ENCODE assay signal across 20 cellular contexts in genomic region chr6:29759457-29759856, GRCh38. TPM values are rescaled to one million over a fixed set of nuclear protein-coding genes. Genes with fewer than 3 reads are reported as not detected.
DNase-seq lines count a peak whose midpoint lies in the region; ATAC-seq and TF ChIP-seq lines count a peak whose summit lies in the region.
"Had no signal": no experiment of that assay in that cellular context is flagged by ENCODE, and none has a peak within 500 bp of the region (broad histone marks: within the 10 kb centered on the region; RNA-seq: fewer than 3 reads in every experiment).

No MANE protein-coding gene starts in this region.

- H3K4me3 Mint-ChIP-seq in activated T-helper 2 cell treated with anti-CD3 and anti-CD28 coated beads, Interferon-gamma antibody, Interleukin-2, Interleukin-4, amounts not matched to agents 10 μg/mL and 5 μg/mL and 100 μg/mL, durations not matched to agents 14 hours and 24 hours and 36 hours (ENCODE audit: low read depth), result no peak overlapping the region
- H3K4me3 Mint-ChIP-seq in activated CD4-positive, alpha-beta memory T cell treated with anti-CD3 and anti-CD28 coated beads, Interleukin-2, amount 10 ng/mL, durations not matched to agents 7 days and 5 days, result no peak overlapping the region
- H3K4me3 Mint-ChIP-seq: activated naive CD8-positive, alpha-beta T cell; nephron had no signal

- POLR2A ChIA-PET in activated CD4-positive, alpha-beta memory T cell treated with anti-CD3 and anti-CD28 coated beads, Interleukin-2, amount 10 ng/mL, durations not matched to agents 7 days and 5 days (lab: Charles Lee), result no interaction called here

- H3K27me3 ChIP-seq in right lobe of liver, result no peaks in the 10 kb centered on the region
- H3K27me3 ChIP-seq: Peyer's patch, thyroid gland had no signal

- no peaks in the 10 kb centered on the region for H3K9me3 ChIP-seq in right lobe of liver
- H3K9me3 ChIP-seq: BE2C, esophagus muscularis mucosa, Peyer's patch, psoas muscle, thyroid gland had no signal

- peak in 3 of 4 donors; percentile 44 to 56 (median 47) for ATAC-seq in right lobe of liver
- ATAC-seq: psoas muscle had no signal

- H3K36me3 ChIP-seq in right lobe of liver, result no peaks in the 10 kb centered on the region
- H3K36me3 ChIP-seq: BE2C, brain microvascular endothelial cell, esophagus muscularis mucosa, Peyer's patch, thyroid gland had no signal

- DNase-seq in NCI-H1417 (lab: John Stamatoyannopoulos, UW) (peak in 2 of 3 experiments; percentile 15 to 55), NCI-H1417 treated with DMSO at 0.1 percent for 48 hours (lab: John Stamatoyannopoulos, UW) (no peak), HT-29 (ENCODE audit: low spot score) (peak; percentile 29), right lobe of liver (peak in 1 of 3 donors; percentile 16), kidney tubule cell (ENCODE audit: low spot score) (no peak), foreskin fibroblast (no peak)
- DNase-seq in activated T-helper 2 cell treated with anti-CD3 and anti-CD28 coated beads, Interferon-gamma antibody, Interleukin-2, Interleukin-4, amounts not matched to agents 10 μg/mL and 5 μg/mL and 100 μg/mL, durations not matched to agents 14 hours and 24 hours and 36 hours (ENCODE audit: low spot score), result peak; percentile 2
- DNase-seq in activated CD4-positive, alpha-beta memory T cell treated with anti-CD3 and anti-CD28 coated beads, Interleukin-2, amount 10 ng/mL, durations not matched to agents 7 days and 5 days, result no peak
- DNase-seq: activated T-cell treated with anti-CD3 and anti-CD28 coated beads, Interleukin-2, amount 50 U/mL, for 1 hour; BE2C; brain microvascular endothelial cell; NCI-H1694; NCI-H774; Peyer's patch; psoas muscle; thyroid gland had no signal

- CTCF ChIA-PET in activated CD4-positive, alpha-beta memory T cell treated with anti-CD3 and anti-CD28 coated beads, Interleukin-2, amount 10 ng/mL, durations not matched to agents 7 days and 5 days (lab: Charles Lee), result interaction anchor here (0.6 to 1.5 kb wide), 3 partner anchors 109 to 855 kb away, joined by 3 to 5 read pairs (median 3); no protein-coding TSS in a partner anchor

- WGBS in right lobe of liver (ENCODE audit: insufficient coverage, low coverage, low lambda C conversion rate, missing lambda C conversion rate), result 71% methylated on average over 2 of the region's 5 CpGs

- H3K4me1 Mint-ChIP-seq in activated T-helper 2 cell treated with anti-CD3 and anti-CD28 coated beads, Interferon-gamma antibody, Interleukin-2, Interleukin-4, amounts not matched to agents 10 μg/mL and 5 μg/mL and 100 μg/mL, durations not matched to agents 14 hours and 24 hours and 36 hours (ENCODE audit: low read depth), result peaks cover 10% of the 10 kb centered on the region
- H3K4me1 Mint-ChIP-seq in activated CD4-positive, alpha-beta memory T cell treated with anti-CD3 and anti-CD28 coated beads, Interleukin-2, amount 10 ng/mL, durations not matched to agents 7 days and 5 days, result peaks cover 32% of the 10 kb centered on the region

- no peaks in the 10 kb centered on the region for H3K9me3 Mint-ChIP-seq in activated T-helper 2 cell treated with anti-CD3 and anti-CD28 coated beads, Interferon-gamma antibody, Interleukin-2, Interleukin-4, amounts not matched to agents 10 μg/mL and 5 μg/mL and 100 μg/mL, durations not matched to agents 14 hours and 24 hours and 36 hours
- no peaks in the 10 kb centered on the region for H3K9me3 Mint-ChIP-seq in activated CD4-positive, alpha-beta memory T cell treated with anti-CD3 and anti-CD28 coated beads, Interleukin-2, amount 10 ng/mL, durations not matched to agents 7 days and 5 days
- H3K9me3 Mint-ChIP-seq: nephron had no signal

- TF ChIP-seq POLR2A in right lobe of liver (IDR thresholded peaks at IDR 0.05), result no peak

- H3K27me3 Mint-ChIP-seq in activated T-helper 2 cell treated with anti-CD3 and anti-CD28 coated beads, Interferon-gamma antibody, Interleukin-2, Interleukin-4, amounts not matched to agents 10 μg/mL and 5 μg/mL and 100 μg/mL, durations not matched to agents 14 hours and 24 hours and 36 hours (ENCODE audit: low read depth), result no peaks in the 10 kb centered on the region
- H3K27me3 Mint-ChIP-seq in activated CD4-positive, alpha-beta memory T cell treated with anti-CD3 and anti-CD28 coated beads, Interleukin-2, amount 10 ng/mL, durations not matched to agents 7 days and 5 days, result peaks cover 18% of the 10 kb centered on the region

- intact Hi-C loops in activated T-helper 2 cell treated with anti-CD3 and anti-CD28 coated beads, Interferon-gamma antibody, Interleukin-2, Interleukin-4, amounts not matched to agents 10 μg/mL and 5 μg/mL and 100 μg/mL, durations not matched to agents 14 hours and 24 hours and 36 hours (cut with micrococcal nuclease), result no loop called here
- intact Hi-C loops in right lobe of liver (cut with DNase I), result no loop called here

- H3K4me3 ChIP-seq in right lobe of liver (no peak overlapping the region), foreskin fibroblast (ENCODE audit: low read depth in 1 of 2, low read length in 2 of 2) (no peak overlapping the region)
- H3K4me3 ChIP-seq: esophagus muscularis mucosa, Peyer's patch, psoas muscle, thyroid gland had no signal

- no peak for TF ChIP-seq CTCF in right lobe of liver (IDR thresholded peaks at IDR 0.05)
- TF ChIP-seq CTCF in foreskin fibroblast (IDR thresholded peaks at IDR 0.05; ENCODE audit: low read depth, low read length), result no peak

- H3K27ac ChIP-seq in right lobe of liver, result peak overlapping the region in 1 of 3 donors; percentile 4
- H3K27ac ChIP-seq: 22Rv1, brain microvascular endothelial cell, esophagus muscularis mucosa, Peyer's patch, psoas muscle, thyroid gland had no signal

- no peaks in the 10 kb centered on the region for H3K4me1 ChIP-seq in right lobe of liver
- H3K4me1 ChIP-seq: BE2C, esophagus muscularis mucosa, Peyer's patch, thyroid gland had no signal

- no peak overlapping the region for H3K27ac Mint-ChIP-seq in activated T-helper 2 cell treated with anti-CD3 and anti-CD28 coated beads, Interferon-gamma antibody, Interleukin-2, Interleukin-4, amounts not matched to agents 10 μg/mL and 5 μg/mL and 100 μg/mL, durations not matched to agents 14 hours and 24 hours and 36 hours
- no peak overlapping the region for H3K27ac Mint-ChIP-seq in activated CD4-positive, alpha-beta memory T cell treated with anti-CD3 and anti-CD28 coated beads, Interleukin-2, amount 10 ng/mL, durations not matched to agents 7 days and 5 days
- H3K27ac Mint-ChIP-seq: activated naive CD8-positive, alpha-beta T cell had no signal

- H3K36me3 Mint-ChIP-seq in activated T-helper 2 cell treated with anti-CD3 and anti-CD28 coated beads, Interferon-gamma antibody, Interleukin-2, Interleukin-4, amounts not matched to agents 10 μg/mL and 5 μg/mL and 100 μg/mL, durations not matched to agents 14 hours and 24 hours and 36 hours (ENCODE audit: low read depth), result no peaks in the 10 kb centered on the region
- H3K36me3 Mint-ChIP-seq in activated CD4-positive, alpha-beta memory T cell treated with anti-CD3 and anti-CD28 coated beads, Interleukin-2, amount 10 ng/mL, durations not matched to agents 7 days and 5 days (ENCODE audit: low read depth), result no peaks in the 10 kb centered on the region

RNA-seq across cellular contexts. Expression of gene HLA-F, which starts 36.2 kb away (rescaled TPM):
- 10.9 and 15.5 TPM in 2 replicates for total RNA-seq in HT-29 (2014; rRNA removed; shearing (Covaris generic))
- 266 and 278 TPM in 2 replicates for total RNA-seq in activated T-helper 2 cell treated with anti-CD3 and anti-CD28 coated beads, Interferon-gamma antibody, Interleukin-2, Interleukin-4, amounts not matched to agents 10 μg/mL and 5 μg/mL and 100 μg/mL, durations not matched to agents 14 hours and 24 hours and 36 hours
- total RNA-seq in right lobe of liver, result 10 to 100 TPM in 5 of 6 experiments, 1 to 10 TPM in 1; 9.8 to 41.3 (median 26.4) TPM
- 100 to 1,000 TPM; 318 to 346 TPM for total RNA-seq in activated CD4-positive, alpha-beta memory T cell treated with anti-CD3 and anti-CD28 coated beads, Interleukin-2, amount 10 ng/mL, durations not matched to agents 7 days and 5 days

Comparison
In these comparisons a context has a peak if more than half of its experiments do, and no peak if none do; other contexts are left out.
1. DNase-seq: peak in NCI-H1417 (2 of 3), HT-29 (single experiment) and activated T-helper 2 cell treated with anti-CD3 and anti-CD28 coated beads, Interferon-gamma antibody, Interleukin-2, Interleukin-4, amounts not matched to agents 10 μg/mL and 5 μg/mL and 100 μg/mL, durations not matched to agents 14 hours and 24 hours and 36 hours (single experiment); none in NCI-H1417 treated with DMSO at 0.1 percent for 48 hours (single experiment), kidney tubule cell (single experiment), activated CD4-positive, alpha-beta memory T cell treated with anti-CD3 and anti-CD28 coated beads, Interleukin-2, amount 10 ng/mL, durations not matched to agents 7 days and 5 days (single experiment) and foreskin fibroblast (0 of 2).